9 cellular contexts compared by ENCODE assay signal in the genomic region with DNA sequence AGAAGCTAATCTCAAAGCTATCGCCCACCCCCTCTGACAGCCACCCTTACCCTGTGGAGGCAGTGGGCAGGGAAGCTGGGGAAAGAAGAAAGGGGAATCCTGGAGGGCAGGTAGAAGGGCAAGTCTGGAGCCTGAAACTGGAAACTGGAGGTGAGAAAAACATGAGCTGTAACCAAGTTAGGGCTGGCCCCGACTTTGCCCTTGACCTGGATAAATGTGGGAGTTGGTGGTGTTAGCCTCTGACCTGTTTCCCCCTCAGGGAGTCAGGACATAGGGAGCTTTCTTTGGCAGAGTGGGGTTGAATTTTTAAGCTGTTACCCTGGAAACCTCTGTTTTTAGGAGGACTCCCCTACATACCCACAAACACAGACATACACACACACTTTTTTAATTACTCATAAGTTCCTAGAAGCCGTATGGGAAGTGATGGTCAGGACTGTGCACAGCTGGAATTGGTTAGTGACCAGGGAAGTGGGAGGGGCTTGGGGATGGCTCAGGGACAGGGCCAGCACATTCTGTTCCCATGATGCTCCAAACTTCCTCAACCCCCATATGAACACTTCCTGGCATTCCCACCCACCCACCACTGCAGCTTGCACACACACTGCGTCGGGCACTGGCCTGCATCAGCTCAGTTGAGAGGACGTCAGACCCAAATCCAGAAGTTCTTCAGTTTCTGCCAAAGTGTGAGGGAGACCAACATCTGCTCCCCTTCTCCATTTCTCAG. TPM values are rescaled to one million over a fixed set of nuclear protein-coding genes. Genes with fewer than 3 reads are reported as not detected.
DNase-seq lines count a peak whose midpoint lies in the region; ATAC-seq, FAIRE-seq and TF ChIP-seq lines count a peak whose summit lies in the region.
"Had no signal": no experiment of that assay in that cellular context is flagged by ENCODE, and none has a peak within 500 bp of the region (broad histone marks: within the 10 kb centered on the region; RNA-seq: fewer than 3 reads in every experiment).

No MANE protein-coding gene starts in this region.

- H3K4me1 Mint-ChIP-seq in dendritic cell treated with granulocyte-macrophage colony-stimulating factor and Interleukin-4, amounts not matched to agents 40 ng/mL and 50 ng/mL, for 4 days (ENCODE audit: low read depth): peaks cover 73% of the 10 kb centered on the region
- no peaks in the 10 kb centered on the region for H3K4me1 Mint-ChIP-seq in effector memory CD8-positive, alpha-beta T cell (ENCODE audit: low read depth in 2 of 2)
- H3K4me1 Mint-ChIP-seq: central memory CD8-positive, alpha-beta T cell had no signal

- no peak for FAIRE-seq in RCC 7860 (lab: Jason Lieb, UNC)

- no CpG with 5 or more reads among the region's 6 CpGs for WGBS in mesendoderm (ENCODE audit: extremely low coverage, insufficient coverage, low lambda C conversion rate)

- H3K9me3 ChIP-seq in tibial artery: no peaks in the 10 kb centered on the region

- DNase-seq in BJ (ENCODE audit: low read depth) (peak; percentile 99), RCC 7860 (ENCODE audit: low spot score) (peak; percentile 40), mesendoderm (no peak), tibial artery (peak; percentile 94), COR-L47 (lab: John Stamatoyannopoulos, UW) (no peak), HuH-7 (ENCODE audit: low spot score) (no peak)
- DNase-seq in effector memory CD8-positive, alpha-beta T cell: no peak

- no peaks in the 10 kb centered on the region for H3K79me2 ChIP-seq in mesendoderm (ENCODE audit: control insufficient read depth, insufficient read depth, low read length)

- no peaks in the 10 kb centered on the region for H3K36me3 Mint-ChIP-seq in dendritic cell treated with granulocyte-macrophage colony-stimulating factor and Interleukin-4, amounts not matched to agents 40 ng/mL and 50 ng/mL, for 4 days (ENCODE audit: low read depth)
- H3K36me3 Mint-ChIP-seq in effector memory CD8-positive, alpha-beta T cell (ENCODE audit: insufficient read depth): no peaks in the 10 kb centered on the region

- no peaks in the 10 kb centered on the region for H3K9me3 Mint-ChIP-seq in dendritic cell treated with granulocyte-macrophage colony-stimulating factor and Interleukin-4, amounts not matched to agents 40 ng/mL and 50 ng/mL, for 4 days
- no peaks in the 10 kb centered on the region for H3K9me3 Mint-ChIP-seq in effector memory CD8-positive, alpha-beta T cell
- H3K9me3 Mint-ChIP-seq: central memory CD8-positive, alpha-beta T cell had no signal

- H3K4me2 ChIP-seq in mesendoderm (ENCODE audit: low read length): no peak overlapping the region

- H4K8ac ChIP-seq in mesendoderm (ENCODE audit: low read depth, low read length): no peak overlapping the region

- H3K23ac ChIP-seq in mesendoderm (ENCODE audit: low read length): no peak overlapping the region

- no peak overlapping the region for H4K5ac ChIP-seq in mesendoderm (ENCODE audit: low read length)

- POLR2A ChIA-PET in BJ (lab: Charles Lee): interaction anchor here (0.9 to 2.1 kb wide), 4 partner anchors 9 to 118 kb away, joined by 3 to 16 read pairs (median 4); a partner anchor contains a TSS

- H2BK5ac ChIP-seq in mesendoderm (ENCODE audit: low read length): no peak overlapping the region

- H3K27me3 Mint-ChIP-seq in dendritic cell treated with granulocyte-macrophage colony-stimulating factor and Interleukin-4, amounts not matched to agents 40 ng/mL and 50 ng/mL, for 4 days: no peaks in the 10 kb centered on the region
- peaks cover 26 to 30% of the 10 kb centered on the region in 2 donors for H3K27me3 Mint-ChIP-seq in effector memory CD8-positive, alpha-beta T cell

- peak overlapping the region; percentile 32 for H3K4me3 Mint-ChIP-seq in dendritic cell treated with granulocyte-macrophage colony-stimulating factor and Interleukin-4, amounts not matched to agents 40 ng/mL and 50 ng/mL, for 4 days
- H3K4me3 Mint-ChIP-seq in effector memory CD8-positive, alpha-beta T cell: no peak overlapping the region
- H3K4me3 Mint-ChIP-seq: central memory CD8-positive, alpha-beta T cell had no signal

- peak overlapping the region; percentile 15; the same call in 1 of the 2 replicates for H3K4me3 ChIP-seq in BJ (ENCODE audit: low read depth, low read length)
- H3K4me3 ChIP-seq in mesendoderm (ENCODE audit: low read length): no peak overlapping the region
- H3K4me3 ChIP-seq in tibial artery: peak overlapping the region; percentile 7 to 26

- H2BK120ac ChIP-seq in mesendoderm (ENCODE audit: low read depth, low read length): no peak overlapping the region

- no peak overlapping the region for H3K9ac ChIP-seq in mesendoderm (ENCODE audit: low read length)

- no peaks in the 10 kb centered on the region for H3K27me3 ChIP-seq in BJ (ENCODE audit: control insufficient read depth, insufficient read depth, low read length)
- no peaks in the 10 kb centered on the region for H3K27me3 ChIP-seq in mesendoderm (ENCODE audit: insufficient read depth, low read length, poor library complexity)
- no peaks in the 10 kb centered on the region for H3K27me3 ChIP-seq in tibial artery

- H3K36me3 ChIP-seq in BJ (ENCODE audit: control insufficient read depth, insufficient read depth, low read length) (no peaks in the 10 kb centered on the region), mesendoderm (ENCODE audit: control insufficient read depth, insufficient read depth, low read length) (no peaks in the 10 kb centered on the region), tibial artery (no peaks in the 10 kb centered on the region)

- intact Hi-C loops in dendritic cell treated with granulocyte-macrophage colony-stimulating factor and Interleukin-4, amounts not matched to agents 40 ng/mL and 50 ng/mL, for 4 days (cut with micrococcal nuclease): loop anchor here (1.0 to 2.0 kb wide), 3 partner anchors 18 to 271 kb away; a partner anchor contains a TSS
- intact Hi-C loops in tibial artery (cut with DNase I; ENCODE audit: low total_unique reads): no loop called here

- H3K4me1 ChIP-seq in mesendoderm (ENCODE audit: control insufficient read depth, low read depth, low read length) (no peaks in the 10 kb centered on the region), tibial artery (peaks cover 0 to 34% (median 5%) of the 10 kb centered on the region in 4 donors)

- no peak overlapping the region for H3K4ac ChIP-seq in mesendoderm (ENCODE audit: low read depth, low read length)

- CTCF ChIA-PET in BJ (lab: Yijun Ruan, JAX): interaction anchor here (0.7 to 1.5 kb wide), 10 partner anchors 8 to 118 kb away, joined by 3 to 9 read pairs (median 4); a partner anchor contains a TSS

- TF ChIP-seq CTCF in BJ (IDR thresholded peaks at IDR 0.05; ENCODE audit: insufficient read depth, low read depth, low read length) (no peak), tibial artery (IDR thresholded peaks at IDR 0.05) (no peak)

- peak overlapping the region; percentile 99 for H3K27ac Mint-ChIP-seq in dendritic cell treated with granulocyte-macrophage colony-stimulating factor and Interleukin-4, amounts not matched to agents 40 ng/mL and 50 ng/mL, for 4 days
- peak overlapping the region in 1 of 2 donors; percentile 52 for H3K27ac Mint-ChIP-seq in effector memory CD8-positive, alpha-beta T cell

- no peak overlapping the region for H3K56ac ChIP-seq in mesendoderm (ENCODE audit: low read length)

- no peak overlapping the region for H3K27ac ChIP-seq in mesendoderm (ENCODE audit: low read depth, low read length)
- peak overlapping the region; percentile 84 to 89 for H3K27ac ChIP-seq in tibial artery

- no peak for ATAC-seq in effector memory CD8-positive, alpha-beta T cell (replicated peaks)

- no peak overlapping the region for H2BK15ac ChIP-seq in mesendoderm (replicated peaks; ENCODE audit: low read depth)

- peak overlapping the region; percentile 47 for H3K18ac ChIP-seq in mesendoderm (ENCODE audit: low read length)

- no peak overlapping the region for H2AK5ac ChIP-seq in mesendoderm (ENCODE audit: low read length)

- H3K79me1 ChIP-seq in mesendoderm (ENCODE audit: low read length): no peaks in the 10 kb centered on the region

RNA-seq across cellular contexts. Expression of a gene that starts 5.0 kb away (rescaled TPM):
- polyA plus RNA-seq in BJ (2011; rRNA removed): 34.2 and 40.7 TPM in 2 replicates
- polyA minus RNA-seq in BJ (2011; rRNA and poly(A)+ RNA removed): 11.0 and 14.1 TPM in 2 replicates
- polyA plus RNA-seq in mesendoderm (2013, experiment 1 of 2): 2.4 TPM
- 2.6 TPM for polyA plus RNA-seq in mesendoderm (2013, experiment 2 of 2)

RNA-seq across cellular contexts. Expression of a gene that starts 18.4 kb away (rescaled TPM):
- polyA plus RNA-seq in BJ (2011; rRNA removed): 6.4 and 8.4 TPM in 2 replicates
- polyA minus RNA-seq in BJ (2011; rRNA and poly(A)+ RNA removed): 8.2 and 9.8 TPM in 2 replicates
- polyA plus RNA-seq in mesendoderm (2013, experiment 1 of 2): 15.9 TPM
- polyA plus RNA-seq in mesendoderm (2013, experiment 2 of 2): 15.1 TPM

RNA-seq across cellular contexts. Expression of a gene that starts 29.9 kb away (rescaled TPM):
- polyA plus RNA-seq in BJ (2011; rRNA removed): 47.4 and 63.9 TPM in 2 replicates
- 40.1 and 57.1 TPM in 2 replicates for polyA minus RNA-seq in BJ (2011; rRNA and poly(A)+ RNA removed)
- 70.4 TPM for polyA plus RNA-seq in mesendoderm (2013, experiment 1 of 2)
- 68.9 TPM for polyA plus RNA-seq in mesendoderm (2013, experiment 2 of 2)

RNA-seq across cellular contexts. Expression of a gene that starts 30.2 kb away (rescaled TPM):
- polyA plus RNA-seq in BJ (2011; rRNA removed): 52.1 and 102 TPM in 2 replicates
- polyA minus RNA-seq in BJ (2011; rRNA and poly(A)+ RNA removed): 17.8 and 23.2 TPM in 2 replicates
- polyA plus RNA-seq in mesendoderm (2013, experiment 1 of 2): 229 TPM
- 228 TPM for polyA plus RNA-seq in mesendoderm (2013, experiment 2 of 2)

Comparison
In these comparisons a context has a peak if more than half of its experiments do, and no peak if none do; other contexts are left out.
1. DNase-seq: peak in BJ (single experiment), RCC 7860 (single experiment) and tibial artery (2 of 2); none in mesendoderm (single experiment), COR-L47 (single experiment), effector memory CD8-positive, alpha-beta T cell (0 of 3) and HuH-7 (single experiment).